9 cellular contexts compared by ENCODE assay signal in genomic region chr15:74196175-74196574, GRCh38. TPM values are rescaled to one million over a fixed set of nuclear protein-coding genes. Genes with fewer than 3 reads are reported as not detected.
DNase-seq lines count a peak whose midpoint lies in the region; ATAC-seq, FAIRE-seq and TF ChIP-seq lines count a peak whose summit lies in the region.
"Had no signal": no experiment of that assay in that cellular context is flagged by ENCODE, and none has a peak within 500 bp of the region (broad histone marks: within the 10 kb centered on the region; RNA-seq: fewer than 3 reads in every experiment).

No MANE protein-coding gene starts in this region.

- CTCF ChIA-PET in AG04450 (lab: Charles Lee): interaction anchor here (0.5 kb wide), 1 partner anchor 628 kb away, joined by 3 read pairs; no protein-coding TSS in a partner anchor

- H3K9me3 ChIP-seq in AG04450 (ENCODE audit: control insufficient read depth, insufficient read depth, low read length): no peaks in the 10 kb centered on the region; the same call in 1 of the 2 replicates
- no peaks in the 10 kb centered on the region for H3K9me3 ChIP-seq in gastrocnemius medialis

- no peaks in the 10 kb centered on the region for H3K36me3 ChIP-seq in gastrocnemius medialis

- no peak for TF ChIP-seq POLR2A in gastrocnemius medialis (IDR thresholded peaks at IDR 0.05)

- H3K4me3 ChIP-seq in AG04450 (ENCODE audit: low read depth, low read length) (no peak overlapping the region), astrocyte of the spinal cord (ENCODE audit: low read depth, low read length) (no peak overlapping the region), gastrocnemius medialis (no peak overlapping the region)

- in situ Hi-C loops in astrocyte of the spinal cord (cut with HindIII; ENCODE audit: low sequenced_read_pairs): no loop called here
- in situ Hi-C loops in gastrocnemius medialis (cut with MboI; ENCODE audit: low sequenced_read_pairs in 4 of 4): no loop called here

- intact Hi-C loops in gastrocnemius medialis (cut with DNase I; ENCODE audit: low total_unique reads) (no loop called here), sciatic nerve (cut with DNase I) (no loop called here)

- H3K27ac ChIP-seq in AG04450 (ENCODE audit: low read depth, low read length) (no peak overlapping the region), gastrocnemius medialis (no peak overlapping the region)

- ATAC-seq in HG03378 (IDR thresholded peaks at IDR 0.05; ENCODE audit: unreplicated experiment): no peak
- ATAC-seq in gastrocnemius medialis: no peak
- ATAC-seq in GM19397 (IDR thresholded peaks at IDR 0.05; ENCODE audit: unreplicated experiment): no peak
- no peak for ATAC-seq in sciatic nerve

- H3K27me3 ChIP-seq in AG04450 (ENCODE audit: control insufficient read depth, insufficient read depth, low read length) (no peaks in the 10 kb centered on the region), gastrocnemius medialis (no peaks in the 10 kb centered on the region)

- peaks cover 0 to 2% of the 10 kb centered on the region in 2 donors for H3K4me1 ChIP-seq in gastrocnemius medialis

- POLR2A ChIA-PET in AG04450 (lab: Yijun Ruan, JAX): interaction anchor here (1.8 kb wide), 1 partner anchor 17 kb away, joined by 5 read pairs; no protein-coding TSS in a partner anchor

- TF ChIP-seq CTCF in AG04450 (IDR thresholded peaks at IDR 0.05; ENCODE audit: low read depth, low read length): no peak
- TF ChIP-seq CTCF in astrocyte of the spinal cord (IDR thresholded peaks at IDR 0.05; ENCODE audit: low read depth, low read length): no peak
- TF ChIP-seq CTCF in gastrocnemius medialis (IDR thresholded peaks at IDR 0.05 in 4 of 5, conservative IDR thresholded peaks at IDR 0.05 in 1 of 5): no peak

- DNase-seq in AG04450 (ENCODE audit: low read depth, low spot score): peak; percentile 72
- DNase-seq in HTR-8/SVneo (ENCODE audit: insufficient read length, low spot score): peak; percentile 83
- peak; percentile 89 for DNase-seq in astrocyte of the spinal cord (ENCODE audit: low read depth, low spot score)
- DNase-seq in left kidney (ENCODE audit: low read depth, low spot score): peak; percentile 64
- DNase-seq in gastrocnemius medialis: no peak
- no peak for DNase-seq in sciatic nerve (ENCODE audit: low spot score)

- FAIRE-seq in HTR-8/SVneo (lab: Jason Lieb, UNC): no peak

RNA-seq across cellular contexts. Expression of gene STRA6, which starts 6.4 kb away (rescaled TPM):
- polyA plus RNA-seq in AG04450 (2011; rRNA removed): 0.07 and 0.12 TPM in 2 replicates
- 0.17 and 0.32 TPM in 2 replicates for polyA minus RNA-seq in AG04450 (2011; rRNA and poly(A)+ RNA removed)
- total RNA-seq in gastrocnemius medialis (not detected), sciatic nerve (0.76 TPM)

RNA-seq across cellular contexts. Expression of gene ISLR, which starts 22.7 kb away (rescaled TPM):
- polyA plus RNA-seq in AG04450 (2011; rRNA removed): 2.3 and 3.0 TPM in 2 replicates
- polyA minus RNA-seq in AG04450 (2011; rRNA and poly(A)+ RNA removed): 0.96 and 1.0 TPM in 2 replicates
- total RNA-seq in gastrocnemius medialis: 10 to 100 TPM in 3 of 4 donors, 1 to 10 TPM in 1; 5.9 to 29.4 (median 25.9) TPM
- total RNA-seq in sciatic nerve: 120 TPM
- total RNA-seq: epithelial cell of proximal tubule had no signal

RNA-seq across cellular contexts. Expression of gene CCDC33, which starts 40.0 kb away (rescaled TPM):
- not detected in 2 replicates for polyA plus RNA-seq in AG04450 (2011; rRNA removed)
- polyA minus RNA-seq in AG04450 (2011; rRNA and poly(A)+ RNA removed): not detected in 2 replicates
- total RNA-seq in gastrocnemius medialis (not detected), sciatic nerve (not detected)

Comparison
In these comparisons a context has a peak if more than half of its experiments do, and no peak if none do; other contexts are left out.
1. DNase-seq: peak in AG04450 (single experiment), HTR-8/SVneo (single experiment), astrocyte of the spinal cord (single experiment) and left kidney (single experiment); none in gastrocnemius medialis (0 of 2) and sciatic nerve (single experiment).